In the genomic region with DNA sequence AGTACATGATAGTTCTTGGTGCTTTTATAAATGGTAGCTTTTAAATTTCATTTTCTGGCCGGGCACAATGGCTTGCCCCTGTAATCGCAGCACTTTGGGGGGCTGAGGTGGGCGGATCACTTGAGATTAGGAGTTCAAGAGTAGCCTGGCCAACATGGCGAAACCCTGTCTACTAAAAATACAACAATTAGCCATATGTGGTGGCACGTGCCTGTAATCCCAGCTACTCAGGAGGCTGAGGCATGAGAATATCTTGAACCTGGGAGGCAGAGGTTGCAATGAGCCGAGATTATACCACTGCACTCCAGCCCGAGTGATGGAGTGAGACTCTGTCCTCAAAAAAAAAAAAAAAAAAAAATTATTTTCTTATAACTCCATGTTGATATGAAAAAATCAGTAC, we compare ENCODE assay signal across 32 cellular contexts. TPM values are rescaled to one million over a fixed set of nuclear protein-coding genes. Genes with fewer than 3 reads are reported as not detected.
"Had no signal": no experiment of that assay in that cellular context is flagged by ENCODE, and none has a peak within 500 bp of the region (broad histone marks: within the 10 kb centered on the region; RNA-seq: fewer than 3 reads in every experiment).

No MANE protein-coding gene starts in this region.

- H3K9me3 Mint-ChIP-seq: activated CD4-positive, alpha-beta memory T cell treated with anti-CD3 and anti-CD28 coated beads, Interleukin-2, amount 10 ng/mL, durations not matched to agents 7 days and 5 days; activated CD4-positive, alpha-beta T cell treated with anti-CD3 and anti-CD28 coated beads, Interleukin-2, amount 10 ng/mL, durations not matched to agents 7 days and 5 days; activated naive CD4-positive, alpha-beta T cell treated with anti-CD3 and anti-CD28 coated beads, Interleukin-2, amount 10 ng/mL, durations not matched to agents 7 days and 5 days; activated naive CD4-positive, alpha-beta T cell treated with anti-CD3 and anti-CD28 coated beads, Interleukin-2, amount 50 U/mL, for 72 hours; activated naive CD8-positive, alpha-beta T cell treated with anti-CD3 and anti-CD28 coated beads, Interleukin-2, amount 10 ng/mL, durations not matched to agents 7 days and 5 days; activated T-cell treated with anti-CD3 and anti-CD28 coated beads, Interleukin-2, amount 50 U/mL, for 24 hours; activated T-cell treated with anti-CD3 and anti-CD28 coated beads, Interleukin-2, amount 50 U/mL, for 72 hours; effector memory CD8-positive, alpha-beta T cell; WTC11 had no signal

- H3K4me1 ChIP-seq: ascending aorta, breast epithelium, esophagus squamous epithelium had no signal

- DNase-seq: activated CD4-positive, alpha-beta memory T cell treated with anti-CD3 and anti-CD28 coated beads, Interleukin-2, amount 10 ng/mL, durations not matched to agents 7 days and 5 days; activated CD4-positive, alpha-beta T cell treated with anti-CD3 and anti-CD28 coated beads for 1 hour; activated CD4-positive, alpha-beta T cell treated with anti-CD3 and anti-CD28 coated beads for 4 hours; activated CD4-positive, alpha-beta T cell treated with anti-CD3 and anti-CD28 coated beads, Interleukin-2, amount 10 ng/mL, durations not matched to agents 7 days and 5 days; activated CD4-positive, alpha-beta T cell treated with anti-CD3 and anti-CD28 coated beads, Interleukin-2, amount 50 U/mL, for 4 hours; activated CD8-positive, alpha-beta memory T cell treated with anti-CD3 and anti-CD28 coated beads, Interleukin-2, amount 50 U/mL, for 48 hours; activated gamma-delta T cell; activated naive CD4-positive, alpha-beta T cell; activated naive CD4-positive, alpha-beta T cell treated with anti-CD3 and anti-CD28 coated beads, Interleukin-2, amount 10 ng/mL, durations not matched to agents 7 days and 5 days; activated naive CD8-positive, alpha-beta T cell treated with anti-CD3 and anti-CD28 coated beads, Interleukin-2, amount 10 ng/mL, durations not matched to agents 7 days and 5 days; activated T-cell treated with anti-CD3 and anti-CD28 coated beads for 4 hours; activated T-cell treated with anti-CD3 and anti-CD28 coated beads, Interleukin-2, amount 50 U/mL, for 24 hours; activated T-cell treated with anti-CD3 and anti-CD28 coated beads, Interleukin-2, amount 50 U/mL, for 72 hours; cortex of kidney; dermis blood vessel endothelial cell; effector CD4-positive, alpha-beta T cell; effector memory CD8-positive, alpha-beta T cell; esophagus squamous epithelium; foreskin melanocyte; T-helper 2 cell had no signal

- H3K4me3 Mint-ChIP-seq: activated CD4-positive, alpha-beta memory T cell treated with anti-CD3 and anti-CD28 coated beads, Interleukin-2, amount 10 ng/mL, durations not matched to agents 7 days and 5 days; activated CD4-positive, alpha-beta T cell treated with anti-CD3 and anti-CD28 coated beads, Interleukin-2, amount 10 ng/mL, durations not matched to agents 7 days and 5 days; activated naive CD4-positive, alpha-beta T cell treated with anti-CD3 and anti-CD28 coated beads, Interleukin-2, amount 10 ng/mL, durations not matched to agents 7 days and 5 days; activated naive CD8-positive, alpha-beta T cell treated with anti-CD3 and anti-CD28 coated beads, Interleukin-2, amount 10 ng/mL, durations not matched to agents 7 days and 5 days; activated T-cell treated with anti-CD3 and anti-CD28 coated beads, Interleukin-2, amount 50 U/mL, for 24 hours; activated T-cell treated with anti-CD3 and anti-CD28 coated beads, Interleukin-2, amount 50 U/mL, for 72 hours; brain; effector memory CD8-positive, alpha-beta T cell; WTC11 had no signal

- H3K27me3 ChIP-seq: ascending aorta, breast epithelium, esophagus squamous epithelium, gastroesophageal sphincter had no signal

- H3K9me3 ChIP-seq: ascending aorta, breast epithelium, esophagus squamous epithelium, gastroesophageal sphincter had no signal

- ATAC-seq: activated naive CD4-positive, alpha-beta T cell treated with anti-CD3 and anti-CD28 coated beads, Interleukin-2, amount 50 U/mL, for 72 hours; activated T-cell treated with anti-CD3 and anti-CD28 coated beads, Interleukin-2, amount 50 U/mL, for 72 hours; effector memory CD8-positive, alpha-beta T cell; gastroesophageal sphincter; WTC11 had no signal

- H3K27ac ChIP-seq: ascending aorta, breast epithelium, epithelial cell of prostate, esophagus squamous epithelium, gastroesophageal sphincter, VCaP had no signal

- H3K27ac Mint-ChIP-seq: activated CD4-positive, alpha-beta memory T cell treated with anti-CD3 and anti-CD28 coated beads, Interleukin-2, amount 10 ng/mL, durations not matched to agents 7 days and 5 days; activated CD4-positive, alpha-beta T cell treated with anti-CD3 and anti-CD28 coated beads, Interleukin-2, amount 10 ng/mL, durations not matched to agents 7 days and 5 days; activated naive CD4-positive, alpha-beta T cell treated with anti-CD3 and anti-CD28 coated beads, Interleukin-2, amount 10 ng/mL, durations not matched to agents 7 days and 5 days; activated naive CD4-positive, alpha-beta T cell treated with anti-CD3 and anti-CD28 coated beads, Interleukin-2, amount 50 U/mL, for 72 hours; activated naive CD8-positive, alpha-beta T cell treated with anti-CD3 and anti-CD28 coated beads, Interleukin-2, amount 10 ng/mL, durations not matched to agents 7 days and 5 days; activated T-cell treated with anti-CD3 and anti-CD28 coated beads, Interleukin-2, amount 50 U/mL, for 24 hours; activated T-cell treated with anti-CD3 and anti-CD28 coated beads, Interleukin-2, amount 50 U/mL, for 72 hours; brain; WTC11 had no signal

- H3K4me1 Mint-ChIP-seq: brain, WTC11 had no signal

- H3K27me3 Mint-ChIP-seq: activated CD4-positive, alpha-beta memory T cell treated with anti-CD3 and anti-CD28 coated beads, Interleukin-2, amount 10 ng/mL, durations not matched to agents 7 days and 5 days; activated CD4-positive, alpha-beta T cell treated with anti-CD3 and anti-CD28 coated beads, Interleukin-2, amount 10 ng/mL, durations not matched to agents 7 days and 5 days; activated naive CD4-positive, alpha-beta T cell treated with anti-CD3 and anti-CD28 coated beads, Interleukin-2, amount 10 ng/mL, durations not matched to agents 7 days and 5 days; activated naive CD8-positive, alpha-beta T cell treated with anti-CD3 and anti-CD28 coated beads, Interleukin-2, amount 10 ng/mL, durations not matched to agents 7 days and 5 days; activated T-cell treated with anti-CD3 and anti-CD28 coated beads, Interleukin-2, amount 50 U/mL, for 24 hours; effector memory CD8-positive, alpha-beta T cell had no signal

- H3K4me3 ChIP-seq: ascending aorta, breast epithelium, esophagus squamous epithelium, gastroesophageal sphincter had no signal

RNA-seq across cellular contexts. Expression of a gene that starts 36.0 kb away (rescaled TPM):
- total RNA-seq: activated CD4-positive, alpha-beta memory T cell treated with anti-CD3 and anti-CD28 coated beads, Interleukin-2, amount 10 ng/mL, durations not matched to agents 7 days and 5 days; activated CD4-positive, alpha-beta T cell treated with anti-CD3 and anti-CD28 coated beads, Interleukin-2, amount 10 ng/mL, durations not matched to agents 7 days and 5 days; activated naive CD4-positive, alpha-beta T cell treated with anti-CD3 and anti-CD28 coated beads, Interleukin-2, amount 50 U/mL, for 72 hours; activated naive CD8-positive, alpha-beta T cell treated with anti-CD3 and anti-CD28 coated beads, Interleukin-2, amount 10 ng/mL, durations not matched to agents 7 days and 5 days; activated T-cell treated with anti-CD3 and anti-CD28 coated beads, Interleukin-2, amount 50 U/mL, for 72 hours; ascending aorta; chondrocyte; fibroblast of villous mesenchyme; gastroesophageal sphincter; T-helper 1 cell treated with Interleukin-12 subunit alpha and Interleukin-12 subunit beta and Interleukin-4 antibody, amounts not matched to agents 30 ng/mL and 1 ng/mL, for 36 hours had no signal
- polyA plus RNA-seq: fibroblast of lung had no signal
